ENCODE assay signal across 20 cellular contexts in genomic region chr1:185969524-185969991, GRCh38.
A peak's percentile ranks its signal among the peaks of the same experiment; 100 is the strongest.
DNase-seq lines count a peak whose midpoint lies in the region; ATAC-seq, FAIRE-seq and TF ChIP-seq lines count a peak whose summit lies in the region.
"Had no signal": no experiment of that assay in that cellular context is flagged by ENCODE, and none has a peak within 500 bp of the region (broad histone marks: within the 10 kb centered on the region; RNA-seq: fewer than 3 reads in every experiment).

No MANE protein-coding gene starts in this region.

- H3K9me3 Mint-ChIP-seq in GM23338 = no peaks in the 10 kb centered on the region
- no peaks in the 10 kb centered on the region for H3K9me3 Mint-ChIP-seq in activated CD8-positive, alpha-beta T cell treated with anti-CD3 and anti-CD28 coated beads for 36 hours
- H3K9me3 Mint-ChIP-seq: activated naive CD8-positive, alpha-beta T cell treated with anti-CD3 and anti-CD28 coated beads, Interleukin-2, amount 50 U/mL, for 24 hours; activated T-helper 1 cell treated with anti-CD3 and anti-CD28 coated beads, Interleukin-12 subunit alpha, Interleukin-12 subunit beta, Interleukin-2, Interleukin-4 antibody, amounts not matched to agents 30 ng/mL and 10 ng/mL and 1 ng/mL, durations not matched to agents 14 hours and 24 hours and 36 hours; WTC11 had no signal

- H4K20me1 ChIP-seq in GM23338 (replicated peaks; ENCODE audit: insufficient read depth) (no peaks in the 10 kb centered on the region), K562 (replicated peaks; ENCODE audit: control insufficient read depth, insufficient read depth, low read length) (no peaks in the 10 kb centered on the region), osteoblast (ENCODE audit: insufficient read depth, low read length) (no peaks in the 10 kb centered on the region), Karpas-422 (ENCODE audit: insufficient read depth, low read depth, low read length) (no peaks in the 10 kb centered on the region)

- TF ChIP-seq EP300 in K562 (IDR thresholded peaks at IDR 0.05; ENCODE audit: low read length) = no peak

- no peak overlapping the region; the same call in 1 of the 2 replicates for H3K27ac Mint-ChIP-seq in GM23338
- no peak overlapping the region for H3K27ac Mint-ChIP-seq in activated CD8-positive, alpha-beta T cell treated with anti-CD3 and anti-CD28 coated beads for 36 hours
- H3K27ac Mint-ChIP-seq: activated naive CD8-positive, alpha-beta T cell treated with anti-CD3 and anti-CD28 coated beads, Interleukin-2, amount 50 U/mL, for 24 hours; activated T-helper 1 cell treated with anti-CD3 and anti-CD28 coated beads, Interleukin-12 subunit alpha, Interleukin-12 subunit beta, Interleukin-2, Interleukin-4 antibody, amounts not matched to agents 30 ng/mL and 10 ng/mL and 1 ng/mL, durations not matched to agents 14 hours and 24 hours and 36 hours; immature natural killer cell; natural killer cell treated with Interleukin-12 subunit alpha and Interleukin-12 subunit beta and Interleukin-15 and Interleukin-18, amount 100 ng/mL, for 72 hours; WTC11 had no signal

- H3K9me3 ChIP-seq in K562 (replicated peaks; ENCODE audit: control insufficient read depth, insufficient read depth, low read depth, low read length) = no peaks in the 10 kb centered on the region
- H3K9me3 ChIP-seq in osteoblast (ENCODE audit: low read depth, low read length) = no peaks in the 10 kb centered on the region
- no peaks in the 10 kb centered on the region for H3K9me3 ChIP-seq in Karpas-422 (ENCODE audit: low read length)
- H3K9me3 ChIP-seq: Caco-2, stomach had no signal

- ATAC-seq in GM23338 (no peak), K562 (no peak)
- ATAC-seq in activated CD8-positive, alpha-beta T cell treated with anti-CD3 and anti-CD28 coated beads for 36 hours = no peak
- ATAC-seq: activated naive CD8-positive, alpha-beta T cell treated with anti-CD3 and anti-CD28 coated beads, Interleukin-2, amount 50 U/mL, for 24 hours; natural killer cell treated with Interleukin-12 subunit alpha and Interleukin-12 subunit beta and Interleukin-15 and Interleukin-18, amount 100 ng/mL, for 72 hours; WTC11 had no signal

- H3K36me3 Mint-ChIP-seq in GM23338 (ENCODE audit: low read depth) = no peaks in the 10 kb centered on the region; the same call in 2 of the 3 replicates
- H3K36me3 Mint-ChIP-seq in activated CD8-positive, alpha-beta T cell treated with anti-CD3 and anti-CD28 coated beads for 36 hours (ENCODE audit: low read depth) = no peaks in the 10 kb centered on the region
- H3K36me3 Mint-ChIP-seq: immature natural killer cell; natural killer cell treated with Interleukin-12 subunit alpha and Interleukin-12 subunit beta and Interleukin-15 and Interleukin-18, amount 100 ng/mL, for 72 hours had no signal

- intact Hi-C loops in K562 (cut with micrococcal nuclease) = no loop called here
- intact Hi-C loops in activated CD8-positive, alpha-beta T cell treated with anti-CD3 and anti-CD28 coated beads for 36 hours (cut with micrococcal nuclease) = no loop called here

- no peak for TF ChIP-seq RAD21 in K562 (CRISPR knock-in tag; conservative IDR thresholded peaks at IDR 0.05 in 1 of 2, IDR thresholded peaks at IDR 0.05 in 1 of 2)

- H3K27ac ChIP-seq in GM23338 (ENCODE audit: low read depth) (no peak overlapping the region), K562 (ENCODE audit: extremely low read depth, low read depth, low read length) (no peak overlapping the region), osteoblast (ENCODE audit: low read depth, low read length) (peak overlapping the region; percentile 26), Karpas-422 (ENCODE audit: low read length) (no peak overlapping the region)

- POLR2A ChIA-PET in K562 (lab: Yijun Ruan, JAX) = interaction anchor here (1.6 kb wide), 1 partner anchor 9 kb away, joined by 7 read pairs; no protein-coding TSS in a partner anchor
- POLR2A ChIA-PET in activated CD8-positive, alpha-beta T cell treated with anti-CD3 and anti-CD28 coated beads for 36 hours (lab: Charles Lee) = no interaction called here

- H2AFZ ChIP-seq in GM23338 = no peak overlapping the region
- H2AFZ ChIP-seq in K562 (ENCODE audit: low read depth, low read length) = peak overlapping the region; percentile 35; the same call in 1 of the 2 replicates
- no peak overlapping the region for H2AFZ ChIP-seq in osteoblast (ENCODE audit: low read length)
- H2AFZ ChIP-seq in Karpas-422 (ENCODE audit: low read length) = no peak overlapping the region

- no peak for FAIRE-seq in K562 (lab: Jason Lieb, UNC)
- FAIRE-seq: H54 had no signal

- no peak overlapping the region for H3K4me3 Mint-ChIP-seq in GM23338
- no peak overlapping the region for H3K4me3 Mint-ChIP-seq in activated CD8-positive, alpha-beta T cell treated with anti-CD3 and anti-CD28 coated beads for 36 hours
- H3K4me3 Mint-ChIP-seq: activated naive CD8-positive, alpha-beta T cell treated with anti-CD3 and anti-CD28 coated beads, Interleukin-2, amount 50 U/mL, for 24 hours; activated T-helper 1 cell treated with anti-CD3 and anti-CD28 coated beads, Interleukin-12 subunit alpha, Interleukin-12 subunit beta, Interleukin-2, Interleukin-4 antibody, amounts not matched to agents 30 ng/mL and 10 ng/mL and 1 ng/mL, durations not matched to agents 14 hours and 24 hours and 36 hours; immature natural killer cell; natural killer cell treated with Interleukin-12 subunit alpha and Interleukin-12 subunit beta and Interleukin-15 and Interleukin-18, amount 100 ng/mL, for 72 hours; WTC11 had no signal

- in situ Hi-C loops in K562 (cut with MboI) = no loop called here

- H3K4me1 Mint-ChIP-seq in GM23338 = peaks cover 11% of the 10 kb centered on the region
- no peaks in the 10 kb centered on the region for H3K4me1 Mint-ChIP-seq in activated CD8-positive, alpha-beta T cell treated with anti-CD3 and anti-CD28 coated beads for 36 hours (ENCODE audit: low read depth)
- H3K4me1 Mint-ChIP-seq: activated naive CD8-positive, alpha-beta T cell treated with anti-CD3 and anti-CD28 coated beads, Interleukin-2, amount 50 U/mL, for 24 hours; immature natural killer cell had no signal

- H3K4me3 ChIP-seq in GM23338 (no peak overlapping the region), K562 (no peak overlapping the region), osteoblast (ENCODE audit: insufficient read depth, low read length) (no peak overlapping the region), Karpas-422 (ENCODE audit: low read length) (no peak overlapping the region)
- H3K4me3 ChIP-seq: stomach had no signal

- H3K9me1 ChIP-seq in K562 (ENCODE audit: control insufficient read depth, insufficient read depth, low read length) = no peaks in the 10 kb centered on the region

- TF ChIP-seq POLR2A in K562 (conservative IDR thresholded peaks at IDR 0.05) = no peak

- peaks cover 2% of the 10 kb centered on the region for H3K27me3 Mint-ChIP-seq in GM23338 (ENCODE audit: insufficient read depth, low read depth, poor library complexity)
- peaks cover under 1% of the 10 kb centered on the region for H3K27me3 Mint-ChIP-seq in activated CD8-positive, alpha-beta T cell treated with anti-CD3 and anti-CD28 coated beads for 36 hours

- CTCF ChIA-PET in K562 (lab: Yijun Ruan, JAX; ENCODE audit: low intra/inter-chr PET ratio) = no interaction called here
- CTCF ChIA-PET in activated CD8-positive, alpha-beta T cell treated with anti-CD3 and anti-CD28 coated beads for 36 hours (lab: Charles Lee) = no interaction called here

- H3K4me1 ChIP-seq in GM23338 (ENCODE audit: insufficient read depth) (peaks cover 7% of the 10 kb centered on the region; the same call in 1 of the 2 replicates), K562 (replicated peaks in 1 of 2; ENCODE audit: control insufficient read depth in 2 of 2, insufficient read depth in 2 of 2, low read length in 2 of 2) (no peaks in the 10 kb centered on the region), osteoblast (ENCODE audit: insufficient read depth, low read length) (peaks cover 46% of the 10 kb centered on the region), Karpas-422 (ENCODE audit: low read length) (peaks cover 6% of the 10 kb centered on the region)
- H3K4me1 ChIP-seq: Caco-2 had no signal

- no TSS peak for BruUV-seq in K562 (replicated peaks; lab: Mats Ljungman, UMichigan)

- peak; percentile 2 for DNase-seq in AG08395 (ENCODE audit: low spot score)
- peak; percentile 11 for DNase-seq in GM23338 (ENCODE audit: low spot score)
- DNase-seq in K562 (ENCODE audit: extremely low read depth in 1 of 4, low spot score in 3 of 4) = no peak
- DNase-seq in osteoblast (ENCODE audit: insufficient read length, low spot score, missing footprints) = no peak
- DNase-seq in activated CD8-positive, alpha-beta T cell treated with anti-CD3 and anti-CD28 coated beads for 36 hours = no peak
- DNase-seq in Karpas-422 = no peak
- no peak for DNase-seq in NCI-H2196 (lab: John Stamatoyannopoulos, UW; ENCODE audit: unreplicated experiment)
- DNase-seq in germinal center (ENCODE audit: low spot score) = no peak
- DNase-seq: activated CD8-positive, alpha-beta memory T cell treated with anti-CD3 and anti-CD28 coated beads for 24 hours; activated naive CD8-positive, alpha-beta T cell treated with anti-CD3 and anti-CD28 coated beads, Interleukin-2, amount 50 U/mL, for 24 hours; Caco-2; cerebellar nuclear complex; GF-D8; immature natural killer cell; NCI-H774; stomach had no signal

- H3K36me3 ChIP-seq in GM23338 (ENCODE audit: insufficient read depth) (no peaks in the 10 kb centered on the region), K562 (ENCODE audit: control insufficient read depth, insufficient read depth, low read length) (no peaks in the 10 kb centered on the region), osteoblast (ENCODE audit: insufficient read depth, low read length) (no peaks in the 10 kb centered on the region), Karpas-422 (ENCODE audit: insufficient read depth, low read length) (no peaks in the 10 kb centered on the region)
- H3K36me3 ChIP-seq: stomach had no signal

- H3K79me2 ChIP-seq in GM23338 (replicated peaks; ENCODE audit: insufficient read depth) (no peaks in the 10 kb centered on the region), K562 (ENCODE audit: control insufficient read depth, insufficient read depth, low read length) (no peaks in the 10 kb centered on the region), osteoblast (ENCODE audit: insufficient read depth, low read length) (no peaks in the 10 kb centered on the region), Karpas-422 (ENCODE audit: low read length) (no peaks in the 10 kb centered on the region)

- TF ChIP-seq CTCF in GM23338 (conservative IDR thresholded peaks at IDR 0.05; ENCODE audit: low read depth in 2 of 2) (no peak), K562 (IDR thresholded peaks at IDR 0.05 in 2 of 3, conservative IDR thresholded peaks at IDR 0.05 in 1 of 3; ENCODE audit: insufficient read depth in 2 of 3, low read depth in 1 of 3, low read length in 3 of 3) (no peak), osteoblast (IDR thresholded peaks at IDR 0.05; ENCODE audit: extremely low read depth, low read depth, low read length) (no peak)
- no peak for TF ChIP-seq CTCF in activated CD8-positive, alpha-beta T cell treated with anti-CD3 and anti-CD28 coated beads for 36 hours (IDR thresholded peaks at IDR 0.05)

- H3K9me2 ChIP-seq in GM23338 (ENCODE audit: insufficient read depth) (0 out of 2 replicates have a peak, but pooled peaks cover 3% of the 10 kb centered on the region), Karpas-422 (replicated peaks; ENCODE audit: insufficient read depth, low read length) (no peaks in the 10 kb centered on the region)

- H3K4me2 ChIP-seq in GM23338 (no peak overlapping the region), K562 (ENCODE audit: insufficient read depth, low read length) (no peak overlapping the region), osteoblast (ENCODE audit: insufficient read depth, low read length) (peak overlapping the region; percentile 32), Karpas-422 (ENCODE audit: low read depth, low read length, poor library complexity, severe bottlenecking) (no peak overlapping the region)

- H3F3A ChIP-seq in GM23338 (replicated peaks; ENCODE audit: low read depth) = no peaks in the 10 kb centered on the region

- H3K27me3 ChIP-seq in GM23338 (ENCODE audit: insufficient read depth) = no peaks in the 10 kb centered on the region
- no peaks in the 10 kb centered on the region for H3K27me3 ChIP-seq in K562 (ENCODE audit: control insufficient read depth in 2 of 2, insufficient read depth in 2 of 2, low read length in 2 of 2)
- H3K27me3 ChIP-seq in osteoblast (ENCODE audit: insufficient read depth, low read length) = no peaks in the 10 kb centered on the region
- H3K27me3 ChIP-seq in Karpas-422 (ENCODE audit: low read length) = no peaks in the 10 kb centered on the region
- H3K27me3 ChIP-seq: stomach had no signal

- H3K9ac ChIP-seq in K562 (ENCODE audit: insufficient read depth in 1 of 2, low read depth in 2 of 2, low read length in 2 of 2) (no peak overlapping the region), Karpas-422 (ENCODE audit: low read length) (no peak overlapping the region)

Comparison
In these comparisons a context has a peak if more than half of its experiments do, and no peak if none do; other contexts are left out.
1. DNase-seq: peak in AG08395 (single experiment) and GM23338 (single experiment); none in K562 (0 of 4), osteoblast (single experiment), activated CD8-positive, alpha-beta T cell treated with anti-CD3 and anti-CD28 coated beads for 36 hours (single experiment), Karpas-422 (single experiment), NCI-H2196 (single experiment) and germinal center (single experiment).